14 cellular contexts compared by ENCODE assay signal in the genomic region with DNA sequence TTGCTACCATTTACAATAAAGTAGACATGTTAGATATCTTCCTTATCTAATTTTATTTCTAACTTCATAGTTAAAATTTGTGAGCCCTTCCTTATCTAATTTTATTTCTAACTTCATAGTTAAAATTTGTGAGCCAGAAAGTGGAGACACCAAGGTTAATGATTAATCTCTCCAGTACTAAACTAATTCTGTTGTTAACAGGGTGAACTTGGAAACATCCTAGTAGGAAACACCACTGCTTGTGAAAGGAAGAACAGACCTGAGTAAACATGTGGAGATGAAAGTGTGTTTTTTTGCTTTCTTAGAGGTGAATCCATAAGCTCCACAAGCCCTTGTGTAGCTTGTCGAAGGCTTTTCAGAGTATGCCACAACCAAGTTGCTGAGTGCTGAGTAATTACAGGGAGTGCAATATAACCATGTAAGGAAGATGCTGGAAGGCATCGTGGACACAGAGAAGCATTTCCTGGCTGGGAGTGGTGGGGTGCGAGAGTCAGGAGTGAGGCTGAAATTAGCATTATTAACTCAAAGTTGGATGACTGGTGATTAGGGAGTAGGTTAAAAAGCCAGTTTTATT.
DNase-seq lines count a peak whose midpoint lies in the region; ATAC-seq, FAIRE-seq and TF ChIP-seq lines count a peak whose summit lies in the region.
"Had no signal": no experiment of that assay in that cellular context is flagged by ENCODE, and none has a peak within 500 bp of the region (broad histone marks: within the 10 kb centered on the region; RNA-seq: fewer than 3 reads in every experiment).

No MANE protein-coding gene starts in this region.

- TF ChIP-seq CTCF in A549 (IDR thresholded peaks at IDR 0.05) (no peak), choroid plexus epithelial cell (conservative IDR thresholded peaks at IDR 0.05; ENCODE audit: low read depth, low read length) (no peak)

- H2AFZ ChIP-seq in Karpas-422 (ENCODE audit: low read length): no peak overlapping the region

- H3K4me1 ChIP-seq in A549 (peaks cover 12% of the 10 kb centered on the region), Karpas-422 (ENCODE audit: low read length) (no peaks in the 10 kb centered on the region)

- no peaks in the 10 kb centered on the region for H4K20me1 ChIP-seq in Karpas-422 (ENCODE audit: insufficient read depth, low read depth, low read length)

- no peaks in the 10 kb centered on the region for H3K36me3 ChIP-seq in Karpas-422 (ENCODE audit: insufficient read depth, low read length)
- H3K36me3 ChIP-seq: thoracic aorta had no signal

- no peak for TF ChIP-seq POLR2A in A549 (IDR thresholded peaks at IDR 0.05; ENCODE audit: low read length)

- ATAC-seq in A549 (peak in 1 of 2 experiments; percentile 33; a peak in 1 of 6 replicates), left lobe of liver (peak; percentile 55)
- ATAC-seq: left cardiac atrium had no signal

- H3K4me2 ChIP-seq in A549 (peak overlapping the region; percentile 57), Karpas-422 (ENCODE audit: low read depth, low read length, poor library complexity, severe bottlenecking) (no peak overlapping the region)

- no peak for TF ChIP-seq RAD21 in A549 (conservative IDR thresholded peaks at IDR 0.05 in 1 of 2, IDR thresholded peaks at IDR 0.05 in 1 of 2)

- no peaks in the 10 kb centered on the region for H3K27me3 ChIP-seq in Karpas-422 (ENCODE audit: low read length)

- CTCF ChIA-PET in A549 (lab: Yijun Ruan, JAX): interaction anchor here (2.7 kb wide), 1 partner anchor 144 kb away, joined by 7 read pairs; no protein-coding TSS in a partner anchor

- FAIRE-seq in A549 (lab: Jason Lieb, UNC): no peak

- H3K9me3 ChIP-seq in A549 (peaks cover 2% of the 10 kb centered on the region; the same call in 2 of the 3 replicates), Karpas-422 (ENCODE audit: low read length) (no peaks in the 10 kb centered on the region)
- H3K9me3 ChIP-seq: thoracic aorta had no signal

- no peaks in the 10 kb centered on the region for H3K9me2 ChIP-seq in Karpas-422 (replicated peaks; ENCODE audit: insufficient read depth, low read length)

- no peak overlapping the region for H3K9ac ChIP-seq in Karpas-422 (ENCODE audit: low read length)

- 53% methylated on average over 3 of the region's 3 CpGs for WGBS in A549 (ENCODE audit: missing lambda C conversion rate)

- no peaks in the 10 kb centered on the region for H3K79me2 ChIP-seq in Karpas-422 (ENCODE audit: low read length)

- TF ChIP-seq EP300 in A549 (IDR thresholded peaks at IDR 0.05): no peak

- DNase-seq in A549 (ENCODE audit: low read depth in 1 of 2, low spot score in 1 of 2) (peak in 1 of 2 experiments; percentile 9), HK-2 (ENCODE audit: unreplicated experiment) (peak; percentile 17), choroid plexus epithelial cell (ENCODE audit: low read depth) (peak; percentile 18), left lobe of liver (ENCODE audit: low spot score) (no peak), superior temporal gyrus (ENCODE audit: extremely low spot score) (no peak), Karpas-422 (no peak), SKM-1 treated with dmso at 0.1 percent for 144 hours (lab: John Stamatoyannopoulos, UW; ENCODE audit: unreplicated experiment) (no peak)
- no peak for DNase-seq in stimulated activated CD4-positive, alpha-beta T cell treated with anti-CD3 and anti-CD28 coated beads, Interleukin-2, amount 100 ng/mL, for 48 hours
- DNase-seq: activated CD8-positive, alpha-beta memory T cell treated with anti-CD3 and anti-CD28 coated beads, Interleukin-2, amount 50 U/mL, for 4 hours; cortex of kidney; left cardiac atrium; MM.1S; natural killer cell had no signal

- H3K27ac ChIP-seq in A549 (peak overlapping the region; percentile 38 to 63; a peak in 2 of 6 replicates), Karpas-422 (ENCODE audit: low read length) (no peak overlapping the region)
- H3K27ac ChIP-seq: thoracic aorta had no signal

- H3K4me3 ChIP-seq in A549 (no peak overlapping the region), choroid plexus epithelial cell (ENCODE audit: low read depth, low read length) (no peak overlapping the region), Karpas-422 (ENCODE audit: low read length) (no peak overlapping the region)
- H3K4me3 ChIP-seq: thoracic aorta had no signal

- POLR2A ChIA-PET in A549 (lab: Yijun Ruan, JAX): no interaction called here

TF ChIP-seq in A549, 52 proteins besides CTCF, POLR2A, EP300 and RAD21:
- TF ChIP-seq, protein P1, sequence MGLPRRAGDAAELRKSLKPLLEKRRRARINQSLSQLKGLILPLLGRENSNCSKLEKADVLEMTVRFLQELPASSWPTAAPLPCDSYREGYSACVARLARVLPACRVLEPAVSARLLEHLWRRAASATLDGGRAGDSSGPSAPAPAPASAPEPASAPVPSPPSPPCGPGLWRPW (IDR thresholded peaks at IDR 0.05): no peak
- no peak for TF ChIP-seq TP53 (CRISPR knock-in tag; IDR thresholded peaks at IDR 0.05)
- TF ChIP-seq JUN (IDR thresholded peaks at IDR 0.05): no peak
- TF ChIP-seq EHF (CRISPR knock-in tag; IDR thresholded peaks at IDR 0.05): no peak
- TF ChIP-seq, protein P2, sequence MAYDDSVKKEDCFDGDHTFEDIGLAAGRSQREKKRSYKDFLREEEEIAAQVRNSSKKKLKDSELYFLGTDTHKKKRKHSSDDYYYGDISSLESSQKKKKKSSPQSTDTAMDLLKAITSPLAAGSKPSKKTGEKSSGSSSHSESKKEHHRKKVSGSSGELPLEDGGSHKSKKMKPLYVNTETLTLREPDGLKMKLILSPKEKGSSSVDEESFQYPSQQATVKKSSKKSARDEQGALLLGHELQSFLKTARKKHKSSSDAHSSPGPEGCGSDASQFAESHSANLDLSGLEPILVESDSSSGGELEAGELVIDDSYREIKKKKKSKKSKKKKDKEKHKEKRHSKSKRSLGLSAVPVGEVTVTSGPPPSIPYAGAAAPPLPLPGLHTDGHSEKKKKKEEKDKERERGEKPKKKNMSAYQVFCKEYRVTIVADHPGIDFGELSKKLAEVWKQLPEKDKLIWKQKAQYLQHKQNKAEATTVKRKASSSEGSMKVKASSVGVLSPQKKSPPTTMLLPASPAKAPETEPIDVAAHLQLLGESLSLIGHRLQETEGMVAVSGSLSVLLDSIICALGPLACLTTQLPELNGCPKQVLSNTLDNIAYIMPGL (CRISPR knock-in tag; IDR thresholded peaks at IDR 0.05; ENCODE audit: borderline replicate concordance): no peak
- no peak for TF ChIP-seq POLR2AphosphoS2 (conservative IDR thresholded peaks at IDR 0.05; ENCODE audit: low read length)
- TF ChIP-seq RNF2 (IDR thresholded peaks at IDR 0.05; ENCODE audit: borderline replicate concordance, low read depth): no peak
- TF ChIP-seq HOXB13 (CRISPR knock-in tag; IDR thresholded peaks at IDR 0.05; ENCODE audit: low read depth): no peak
- no peak for TF ChIP-seq HOXB5 (CRISPR knock-in tag; IDR thresholded peaks at IDR 0.05)
- no peak for TF ChIP-seq ZFP36 (IDR thresholded peaks at IDR 0.05; ENCODE audit: borderline replicate concordance, partially characterized antibody)
- no peak for TF ChIP-seq HOXA7 (CRISPR knock-in tag; IDR thresholded peaks at IDR 0.05)
- TF ChIP-seq, protein P3, sequence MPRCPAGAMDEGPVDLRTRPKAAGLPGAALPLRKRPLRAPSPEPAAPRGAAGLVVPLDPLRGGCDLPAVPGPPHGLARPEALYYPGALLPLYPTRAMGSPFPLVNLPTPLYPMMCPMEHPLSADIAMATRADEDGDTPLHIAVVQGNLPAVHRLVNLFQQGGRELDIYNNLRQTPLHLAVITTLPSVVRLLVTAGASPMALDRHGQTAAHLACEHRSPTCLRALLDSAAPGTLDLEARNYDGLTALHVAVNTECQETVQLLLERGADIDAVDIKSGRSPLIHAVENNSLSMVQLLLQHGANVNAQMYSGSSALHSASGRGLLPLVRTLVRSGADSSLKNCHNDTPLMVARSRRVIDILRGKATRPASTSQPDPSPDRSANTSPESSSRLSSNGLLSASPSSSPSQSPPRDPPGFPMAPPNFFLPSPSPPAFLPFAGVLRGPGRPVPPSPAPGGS (IDR thresholded peaks at IDR 0.05): no peak
- no peak for TF ChIP-seq RARB (CRISPR knock-in tag; IDR thresholded peaks at IDR 0.05)
- no peak for TF ChIP-seq HDAC2 (IDR thresholded peaks at IDR 0.05)
- no peak for TF ChIP-seq KDM1A (IDR thresholded peaks at IDR 0.05; ENCODE audit: low read depth)
- TF ChIP-seq, protein P4, sequence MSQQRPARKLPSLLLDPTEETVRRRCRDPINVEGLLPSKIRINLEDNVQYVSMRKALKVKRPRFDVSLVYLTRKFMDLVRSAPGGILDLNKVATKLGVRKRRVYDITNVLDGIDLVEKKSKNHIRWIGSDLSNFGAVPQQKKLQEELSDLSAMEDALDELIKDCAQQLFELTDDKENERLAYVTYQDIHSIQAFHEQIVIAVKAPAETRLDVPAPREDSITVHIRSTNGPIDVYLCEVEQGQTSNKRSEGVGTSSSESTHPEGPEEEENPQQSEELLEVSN (IDR thresholded peaks at IDR 0.05; ENCODE audit: borderline replicate concordance, low read depth): no peak
- TF ChIP-seq, protein P5, sequence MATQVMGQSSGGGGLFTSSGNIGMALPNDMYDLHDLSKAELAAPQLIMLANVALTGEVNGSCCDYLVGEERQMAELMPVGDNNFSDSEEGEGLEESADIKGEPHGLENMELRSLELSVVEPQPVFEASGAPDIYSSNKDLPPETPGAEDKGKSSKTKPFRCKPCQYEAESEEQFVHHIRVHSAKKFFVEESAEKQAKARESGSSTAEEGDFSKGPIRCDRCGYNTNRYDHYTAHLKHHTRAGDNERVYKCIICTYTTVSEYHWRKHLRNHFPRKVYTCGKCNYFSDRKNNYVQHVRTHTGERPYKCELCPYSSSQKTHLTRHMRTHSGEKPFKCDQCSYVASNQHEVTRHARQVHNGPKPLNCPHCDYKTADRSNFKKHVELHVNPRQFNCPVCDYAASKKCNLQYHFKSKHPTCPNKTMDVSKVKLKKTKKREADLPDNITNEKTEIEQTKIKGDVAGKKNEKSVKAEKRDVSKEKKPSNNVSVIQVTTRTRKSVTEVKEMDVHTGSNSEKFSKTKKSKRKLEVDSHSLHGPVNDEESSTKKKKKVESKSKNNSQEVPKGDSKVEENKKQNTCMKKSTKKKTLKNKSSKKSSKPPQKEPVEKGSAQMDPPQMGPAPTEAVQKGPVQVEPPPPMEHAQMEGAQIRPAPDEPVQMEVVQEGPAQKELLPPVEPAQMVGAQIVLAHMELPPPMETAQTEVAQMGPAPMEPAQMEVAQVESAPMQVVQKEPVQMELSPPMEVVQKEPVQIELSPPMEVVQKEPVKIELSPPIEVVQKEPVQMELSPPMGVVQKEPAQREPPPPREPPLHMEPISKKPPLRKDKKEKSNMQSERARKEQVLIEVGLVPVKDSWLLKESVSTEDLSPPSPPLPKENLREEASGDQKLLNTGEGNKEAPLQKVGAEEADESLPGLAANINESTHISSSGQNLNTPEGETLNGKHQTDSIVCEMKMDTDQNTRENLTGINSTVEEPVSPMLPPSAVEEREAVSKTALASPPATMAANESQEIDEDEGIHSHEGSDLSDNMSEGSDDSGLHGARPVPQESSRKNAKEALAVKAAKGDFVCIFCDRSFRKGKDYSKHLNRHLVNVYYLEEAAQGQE (IDR thresholded peaks at IDR 0.05): no peak
- TF ChIP-seq FOSL2 (IDR thresholded peaks at IDR 0.05): no peak
- no peak for TF ChIP-seq FOSL2 (CRISPR knock-in tag; IDR thresholded peaks at IDR 0.05)
- no peak for TF ChIP-seq RCOR1 (IDR thresholded peaks at IDR 0.05; ENCODE audit: low read depth, low read length)

Comparison
In these comparisons a context has a peak if more than half of its experiments do, and no peak if none do; other contexts are left out.
1. DNase-seq: peak in HK-2 (single experiment) and choroid plexus epithelial cell (single experiment); none in left lobe of liver (single experiment), superior temporal gyrus (single experiment), Karpas-422 (single experiment), stimulated activated CD4-positive, alpha-beta T cell treated with anti-CD3 and anti-CD28 coated beads, Interleukin-2, amount 100 ng/mL, for 48 hours (0 of 2) and SKM-1 treated with dmso at 0.1 percent for 144 hours (single experiment).